ENCODE assay signal across 14 cellular contexts in genomic region chrX:48541140-48541814, GRCh38. TPM values are rescaled to one million over a fixed set of nuclear protein-coding genes. Genes with fewer than 3 reads are reported as not detected.
DNase-seq lines count a peak whose midpoint lies in the region; ATAC-seq and TF ChIP-seq lines count a peak whose summit lies in the region.
"Had no signal": no experiment of that assay in that cellular context is flagged by ENCODE, and none has a peak within 500 bp of the region (broad histone marks: within the 10 kb centered on the region; RNA-seq: fewer than 3 reads in every experiment).

No MANE protein-coding gene starts in this region.

- H3K27me3 Mint-ChIP-seq in CD8-positive, alpha-beta T cell (ENCODE audit: low read depth): no peaks in the 10 kb centered on the region
- no peaks in the 10 kb centered on the region for H3K27me3 Mint-ChIP-seq in activated CD8-positive, alpha-beta T cell treated with anti-CD3 and anti-CD28 coated beads for 36 hours
- no peaks in the 10 kb centered on the region for H3K27me3 Mint-ChIP-seq in naive thymus-derived CD8-positive, alpha-beta T cell
- H3K27me3 Mint-ChIP-seq: progenitor cell of endocrine pancreas had no signal

- H3K36me3 ChIP-seq in CD8-positive, alpha-beta T cell (ENCODE audit: insufficient read depth, low read length): no peaks in the 10 kb centered on the region
- H3K36me3 ChIP-seq: breast epithelium had no signal

- intact Hi-C loops in CD8-positive, alpha-beta T cell (cut with DNase I, micrococcal nuclease): loop anchor here (5.0 to 10.0 kb wide), 2 partner anchors 456 to 459 kb away; no protein-coding TSS in a partner anchor
- intact Hi-C loops in activated CD8-positive, alpha-beta T cell treated with anti-CD3 and anti-CD28 coated beads for 36 hours (cut with micrococcal nuclease): no loop called here

- H3K27ac ChIP-seq in CD8-positive, alpha-beta T cell (ENCODE audit: low read depth, low read length): no peak overlapping the region
- H3K27ac ChIP-seq: breast epithelium, epithelial cell of prostate had no signal

- peak overlapping the region; percentile 69 for H3K27ac Mint-ChIP-seq in CD8-positive, alpha-beta T cell
- peak overlapping the region; percentile 98 for H3K27ac Mint-ChIP-seq in activated CD8-positive, alpha-beta T cell treated with anti-CD3 and anti-CD28 coated beads for 36 hours
- peak overlapping the region in 8 of 10 donors; percentile 66 to 99 (median 96) for H3K27ac Mint-ChIP-seq in naive thymus-derived CD8-positive, alpha-beta T cell

- H3K36me3 Mint-ChIP-seq in CD8-positive, alpha-beta T cell: peaks cover 33% of the 10 kb centered on the region
- peaks cover 11% of the 10 kb centered on the region for H3K36me3 Mint-ChIP-seq in activated CD8-positive, alpha-beta T cell treated with anti-CD3 and anti-CD28 coated beads for 36 hours (ENCODE audit: low read depth)
- H3K36me3 Mint-ChIP-seq in naive thymus-derived CD8-positive, alpha-beta T cell: peaks cover 0 to 33% (median 0%) of the 10 kb centered on the region in 3 donors

- peak in 1 of 7 experiments; percentile 21 for DNase-seq in CD8-positive, alpha-beta T cell
- DNase-seq in activated CD8-positive, alpha-beta T cell treated with anti-CD3 and anti-CD28 coated beads for 36 hours: no peak
- DNase-seq in naive thymus-derived CD8-positive, alpha-beta T cell: no peak
- DNase-seq in DMS53 (lab: John Stamatoyannopoulos, UW): no peak
- DNase-seq: NCI-H1930; stimulated activated CD4-positive, alpha-beta T cell treated with anti-CD3 and anti-CD28 coated beads, Interleukin-4, amount 100 ng/mL, for 24 hours had no signal

- H3K27me3 ChIP-seq in CD8-positive, alpha-beta T cell (ENCODE audit: insufficient read depth, low read length): no peaks in the 10 kb centered on the region
- H3K27me3 ChIP-seq: breast epithelium had no signal

- CTCF ChIA-PET in CD8-positive, alpha-beta T cell (lab: Charles Lee): no interaction called here
- CTCF ChIA-PET in activated CD8-positive, alpha-beta T cell treated with anti-CD3 and anti-CD28 coated beads for 36 hours (lab: Charles Lee): no interaction called here

- peaks cover 15% of the 10 kb centered on the region for H3K4me1 ChIP-seq in CD8-positive, alpha-beta T cell (ENCODE audit: insufficient read depth, low read length)
- H3K4me1 ChIP-seq: breast epithelium had no signal

- POLR2A ChIA-PET in CD8-positive, alpha-beta T cell (lab: Charles Lee): no interaction called here
- POLR2A ChIA-PET in activated CD8-positive, alpha-beta T cell treated with anti-CD3 and anti-CD28 coated beads for 36 hours (lab: Charles Lee): interaction anchor here (1.0 kb wide), 1 partner anchor 38 kb away, joined by 3 read pairs; no protein-coding TSS in a partner anchor
- POLR2A ChIA-PET in naive thymus-derived CD8-positive, alpha-beta T cell (lab: Charles Lee): no interaction called here

- H3K9me3 ChIP-seq in CD8-positive, alpha-beta T cell (ENCODE audit: low read length): no peaks in the 10 kb centered on the region
- H3K9me3 ChIP-seq: breast epithelium had no signal

- no peak for TF ChIP-seq CTCF in CD8-positive, alpha-beta T cell (IDR thresholded peaks at IDR 0.05)
- no peak for TF ChIP-seq CTCF in activated CD8-positive, alpha-beta T cell treated with anti-CD3 and anti-CD28 coated beads for 36 hours (IDR thresholded peaks at IDR 0.05)

- peak overlapping the region; percentile 90 for H3K4me3 Mint-ChIP-seq in CD8-positive, alpha-beta T cell
- peak overlapping the region; percentile 89 for H3K4me3 Mint-ChIP-seq in activated CD8-positive, alpha-beta T cell treated with anti-CD3 and anti-CD28 coated beads for 36 hours
- H3K4me3 Mint-ChIP-seq in naive thymus-derived CD8-positive, alpha-beta T cell: peak overlapping the region in 9 of 10 donors; percentile 37 to 96 (median 87)

- no peak for ATAC-seq in CD8-positive, alpha-beta T cell
- ATAC-seq in GM19455 (IDR thresholded peaks at IDR 0.05; ENCODE audit: unreplicated experiment) (peak; percentile 43), esophagus mucosa (no peak), HG03469 (IDR thresholded peaks at IDR 0.05; ENCODE audit: unreplicated experiment) (no peak)
- no peak for ATAC-seq in activated CD8-positive, alpha-beta T cell treated with anti-CD3 and anti-CD28 coated beads for 36 hours
- ATAC-seq in naive thymus-derived CD8-positive, alpha-beta T cell: no peak
- ATAC-seq: HCT116 had no signal

- no peak overlapping the region for H3K4me3 ChIP-seq in CD8-positive, alpha-beta T cell (ENCODE audit: low read depth, low read length)
- H3K4me3 ChIP-seq: lung had no signal

- H3K4me1 Mint-ChIP-seq in CD8-positive, alpha-beta T cell (ENCODE audit: low read depth): peaks cover 24% of the 10 kb centered on the region
- H3K4me1 Mint-ChIP-seq in activated CD8-positive, alpha-beta T cell treated with anti-CD3 and anti-CD28 coated beads for 36 hours (ENCODE audit: low read depth): peaks cover 16% of the 10 kb centered on the region
- peaks cover 11 to 22% (median 20%) of the 10 kb centered on the region in 4 donors for H3K4me1 Mint-ChIP-seq in naive thymus-derived CD8-positive, alpha-beta T cell

- no peaks in the 10 kb centered on the region for H3K9me3 Mint-ChIP-seq in CD8-positive, alpha-beta T cell
- H3K9me3 Mint-ChIP-seq in activated CD8-positive, alpha-beta T cell treated with anti-CD3 and anti-CD28 coated beads for 36 hours: no peaks in the 10 kb centered on the region
- H3K9me3 Mint-ChIP-seq in naive thymus-derived CD8-positive, alpha-beta T cell: no peaks in the 10 kb centered on the region

RNA-seq across cellular contexts. Expression of gene TBC1D25, which starts 1.8 kb away (rescaled TPM):
- total RNA-seq in CD8-positive, alpha-beta T cell: 10 to 100 TPM; 30.1 to 33.4 TPM
- total RNA-seq in activated CD8-positive, alpha-beta T cell treated with anti-CD3 and anti-CD28 coated beads for 36 hours: 10 to 100 TPM; 11.4 to 11.9 TPM
- total RNA-seq in naive thymus-derived CD8-positive, alpha-beta T cell: 10 to 100 TPM; 24.4 to 25.9 TPM
- polyA plus RNA-seq in naive thymus-derived CD8-positive, alpha-beta T cell: 10 to 100 TPM; 14.3 to 19.3 (median 18.0) TPM
- 10.4 TPM for total RNA-seq in esophagus mucosa

RNA-seq across cellular contexts. Expression of gene EBP, which starts 19.7 kb away (rescaled TPM):
- total RNA-seq in CD8-positive, alpha-beta T cell: 10 to 100 TPM; 55.2 to 56.9 TPM
- total RNA-seq in activated CD8-positive, alpha-beta T cell treated with anti-CD3 and anti-CD28 coated beads for 36 hours: 100 to 1,000 TPM; 159 to 164 TPM
- total RNA-seq in naive thymus-derived CD8-positive, alpha-beta T cell: 10 to 100 TPM; 30.7 to 36.9 TPM
- polyA plus RNA-seq in naive thymus-derived CD8-positive, alpha-beta T cell: 10 to 100 TPM; 77.0 to 88.8 (median 85.2) TPM
- 221 TPM for total RNA-seq in esophagus mucosa

RNA-seq across cellular contexts. Expression of gene PORCN, which starts 32.5 kb away (rescaled TPM):
- total RNA-seq in CD8-positive, alpha-beta T cell: 10 to 100 TPM; 18.3 to 19.8 TPM
- total RNA-seq in activated CD8-positive, alpha-beta T cell treated with anti-CD3 and anti-CD28 coated beads for 36 hours: 10 to 100 TPM; 13.9 to 16.9 TPM
- total RNA-seq in naive thymus-derived CD8-positive, alpha-beta T cell: 10 to 100 TPM; 18.1 to 18.2 TPM
- 10 to 100 TPM; 10.4 to 14.9 (median 12.9) TPM for polyA plus RNA-seq in naive thymus-derived CD8-positive, alpha-beta T cell
- 10.3 TPM for total RNA-seq in esophagus mucosa

RNA-seq across cellular contexts. Expression of gene RBM3, which starts 33.0 kb away (rescaled TPM):
- 100 to 1,000 TPM; 442 to 444 TPM for total RNA-seq in CD8-positive, alpha-beta T cell
- total RNA-seq in activated CD8-positive, alpha-beta T cell treated with anti-CD3 and anti-CD28 coated beads for 36 hours: 100 to 1,000 TPM; 191 to 195 TPM
- total RNA-seq in naive thymus-derived CD8-positive, alpha-beta T cell: 100 to 1,000 TPM; 204 to 209 TPM
- polyA plus RNA-seq in naive thymus-derived CD8-positive, alpha-beta T cell: 100 to 1,000 TPM; 206 to 235 (median 235) TPM
- 273 TPM for total RNA-seq in esophagus mucosa

RNA-seq across cellular contexts. Expression of gene WDR13, which starts 56.0 kb away (rescaled TPM):
- total RNA-seq in CD8-positive, alpha-beta T cell: 10 to 100 TPM; 41.6 to 51.6 TPM
- 10 to 100 TPM; 31.6 to 38.6 TPM for total RNA-seq in activated CD8-positive, alpha-beta T cell treated with anti-CD3 and anti-CD28 coated beads for 36 hours
- 10 to 100 TPM; 49.5 to 51.5 TPM for total RNA-seq in naive thymus-derived CD8-positive, alpha-beta T cell
- polyA plus RNA-seq in naive thymus-derived CD8-positive, alpha-beta T cell: 10 to 100 TPM; 32.2 to 45.5 (median 40.6) TPM
- total RNA-seq in esophagus mucosa: 70.2 TPM
